In genomic region chr10:88851706-88852105, GRCh38 we compare ENCODE assay signal across 11 cellular contexts. TPM values are rescaled to one million over a fixed set of nuclear protein-coding genes. Genes with fewer than 3 reads are reported as not detected.
DNase-seq lines count a peak whose midpoint lies in the region; ATAC-seq lines count a peak whose summit lies in the region.
"Had no signal": no experiment of that assay in that cellular context is flagged by ENCODE, and none has a peak within 500 bp of the region (broad histone marks: within the 10 kb centered on the region; RNA-seq: fewer than 3 reads in every experiment).

TSS of gene ANKRD22 (minus strand) at chr10:88851844. CDS start at chr10:88851607, 237 bp downstream.

- no peak for ATAC-seq in HG02623 (IDR thresholded peaks at IDR 0.05; ENCODE audit: unreplicated experiment)
- ATAC-seq in HG03378 (IDR thresholded peaks at IDR 0.05; ENCODE audit: unreplicated experiment) = no peak

- DNase-seq in NCI-H1417 (lab: John Stamatoyannopoulos, UW) (peak in 2 of 3 experiments; percentile 16 to 37), NCI-H1417 treated with DMSO at 0.1 percent for 48 hours (lab: John Stamatoyannopoulos, UW) (no peak), SKM-1 (lab: John Stamatoyannopoulos, UW; ENCODE audit: unreplicated experiment) (peak; percentile 99), iPS DF 19.7 (ENCODE audit: low read depth, low spot score) (peak; percentile 23), ureter (ENCODE audit: low spot score) (peak; percentile 84), NCI-H82 (lab: John Stamatoyannopoulos, UW) (no peak)
- DNase-seq: activated CD4-positive, alpha-beta T cell treated with anti-CD3 and anti-CD28 coated beads for 48 hours; left cardiac atrium had no signal

RNA-seq across cellular contexts. Expression of gene ANKRD22, which starts in this region (rescaled TPM):
- total RNA-seq in ureter = 14.7 TPM
- total RNA-seq: left cardiac atrium, thoracic aorta had no signal

Comparison
In these comparisons a context has a peak if more than half of its experiments do, and no peak if none do; other contexts are left out.
1. DNase-seq: peak in NCI-H1417 (2 of 3), SKM-1 (single experiment), iPS DF 19.7 (single experiment) and ureter (single experiment); none in NCI-H1417 treated with DMSO at 0.1 percent for 48 hours (single experiment) and NCI-H82 (single experiment).